9 cellular contexts compared by ENCODE assay signal in the genomic region with DNA sequence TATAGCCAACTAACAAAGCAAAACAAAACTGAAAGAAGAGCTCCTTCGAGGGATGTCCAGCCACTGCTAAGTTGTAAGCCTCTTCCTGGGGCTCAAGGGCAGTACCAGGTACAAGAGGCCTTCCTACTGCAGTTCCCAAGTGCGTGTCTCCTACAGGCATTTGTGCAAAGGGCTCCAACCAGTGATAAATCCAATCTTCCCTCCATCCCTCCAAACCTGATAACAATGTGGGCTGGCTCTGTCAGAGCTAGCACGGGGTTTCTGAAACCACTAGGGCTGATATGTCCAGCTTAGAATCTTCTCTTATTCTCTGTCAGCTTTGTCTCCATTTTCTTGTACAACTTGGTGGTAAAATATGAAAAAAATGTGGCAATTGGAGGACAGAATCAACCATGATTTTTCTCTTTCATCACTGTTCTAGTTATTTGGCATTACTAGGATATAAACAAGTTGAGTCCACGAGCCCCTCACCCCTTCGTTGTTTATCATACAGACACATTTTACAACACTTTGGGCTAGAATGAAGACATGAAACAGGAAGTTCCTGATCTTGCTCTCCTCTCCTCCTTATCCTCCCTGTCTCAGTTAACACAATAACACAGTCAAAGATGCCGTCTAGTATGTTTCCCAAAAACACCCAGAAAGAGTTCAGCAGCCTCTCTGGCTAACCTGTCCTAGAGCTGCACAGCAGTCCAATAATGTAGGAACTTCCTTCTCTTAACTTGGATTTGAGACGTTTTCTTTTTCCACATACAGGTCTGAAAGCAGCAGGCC. TPM values are rescaled to one million over a fixed set of nuclear protein-coding genes. Genes with fewer than 3 reads are reported as not detected.
DNase-seq lines count a peak whose midpoint lies in the region; ATAC-seq, FAIRE-seq and TF ChIP-seq lines count a peak whose summit lies in the region.
"Had no signal": no experiment of that assay in that cellular context is flagged by ENCODE, and none has a peak within 500 bp of the region (broad histone marks: within the 10 kb centered on the region; RNA-seq: fewer than 3 reads in every experiment).

No MANE protein-coding gene starts in this region.

- DNase-seq in K562 (ENCODE audit: extremely low read depth in 1 of 4, low spot score in 3 of 4): peak in 2 of 4 experiments; percentile 18 to 66
- DNase-seq in osteoblast (ENCODE audit: insufficient read length, low spot score, missing footprints): peak; percentile 39
- DNase-seq in HTR-8/SVneo (ENCODE audit: insufficient read length, low spot score): no peak
- DNase-seq in NCI-H748 (lab: John Stamatoyannopoulos, UW; ENCODE audit: unreplicated experiment): no peak

- no peak for TF ChIP-seq RAD21 in K562 (CRISPR knock-in tag; conservative IDR thresholded peaks at IDR 0.05 in 1 of 2, IDR thresholded peaks at IDR 0.05 in 1 of 2)

- no peaks in the 10 kb centered on the region for H3K9me1 ChIP-seq in K562 (ENCODE audit: control insufficient read depth, insufficient read depth, low read length)

- TF ChIP-seq CTCF in K562 (IDR thresholded peaks at IDR 0.05 in 2 of 3, conservative IDR thresholded peaks at IDR 0.05 in 1 of 3; ENCODE audit: insufficient read depth in 2 of 3, low read depth in 1 of 3, low read length in 3 of 3) (no peak), osteoblast (IDR thresholded peaks at IDR 0.05; ENCODE audit: extremely low read depth, low read depth, low read length) (no peak)

- ATAC-seq in HG03342 (IDR thresholded peaks at IDR 0.05; ENCODE audit: unreplicated experiment) (peak; percentile 37), K562 (peak; percentile 63), HG02588 (IDR thresholded peaks at IDR 0.05; ENCODE audit: unreplicated experiment) (no peak), HG02759 (IDR thresholded peaks at IDR 0.05; ENCODE audit: unreplicated experiment) (no peak)

- H3K9me3 ChIP-seq in K562 (replicated peaks; ENCODE audit: control insufficient read depth, insufficient read depth, low read depth, low read length): no peaks in the 10 kb centered on the region
- no peaks in the 10 kb centered on the region for H3K9me3 ChIP-seq in osteoblast (ENCODE audit: low read depth, low read length)

- no peak overlapping the region for H3K4me3 ChIP-seq in K562
- H3K4me3 ChIP-seq in osteoblast (ENCODE audit: insufficient read depth, low read length): peak overlapping the region; percentile 14

- CTCF ChIA-PET in K562 (lab: Yijun Ruan, JAX; ENCODE audit: low intra/inter-chr PET ratio): no interaction called here

- H3K4me2 ChIP-seq in K562 (ENCODE audit: insufficient read depth, low read length) (peak overlapping the region; percentile 47; the same call in 1 of the 2 replicates), osteoblast (ENCODE audit: insufficient read depth, low read length) (peak overlapping the region; percentile 61)

- H3K27me3 ChIP-seq in K562 (ENCODE audit: control insufficient read depth in 2 of 2, insufficient read depth in 2 of 2, low read length in 2 of 2) (no peaks in the 10 kb centered on the region), osteoblast (ENCODE audit: insufficient read depth, low read length) (no peaks in the 10 kb centered on the region)

- H3K4me1 ChIP-seq in K562 (replicated peaks in 1 of 2; ENCODE audit: control insufficient read depth in 2 of 2, insufficient read depth in 2 of 2, low read length in 2 of 2) (peaks cover 12 to 27% of the 10 kb centered on the region in 2 experiments; a peak in 4 of 5 replicates), osteoblast (ENCODE audit: insufficient read depth, low read length) (peaks cover 66% of the 10 kb centered on the region)

- BruUV-seq in K562 (replicated peaks; lab: Mats Ljungman, UMichigan): no TSS peak

- POLR2A ChIA-PET in K562 (lab: Yijun Ruan, JAX): interaction anchor here (1.3 kb wide), 1 partner anchor 10 kb away, joined by 5 read pairs; no protein-coding TSS in a partner anchor

- TF ChIP-seq POLR2A in GM18951 (IDR thresholded peaks at IDR 0.05; ENCODE audit: extremely low read depth, insufficient read depth, insufficient read length): peak; percentile 11
- no peak for TF ChIP-seq POLR2A in K562 (conservative IDR thresholded peaks at IDR 0.05)

- peak; percentile 64 for FAIRE-seq in K562 (lab: Jason Lieb, UNC)
- FAIRE-seq in HTR-8/SVneo (lab: Jason Lieb, UNC): no peak
- FAIRE-seq: islet of Langerhans had no signal

- TF ChIP-seq EP300 in K562 (IDR thresholded peaks at IDR 0.05; ENCODE audit: low read length): no peak

- H3K79me2 ChIP-seq in K562 (ENCODE audit: control insufficient read depth, insufficient read depth, low read length): no peaks in the 10 kb centered on the region
- H3K79me2 ChIP-seq in osteoblast (ENCODE audit: insufficient read depth, low read length): peaks cover 42% of the 10 kb centered on the region

- H2AFZ ChIP-seq in K562 (ENCODE audit: low read depth, low read length) (peak overlapping the region; percentile 84), osteoblast (ENCODE audit: low read length) (peak overlapping the region; percentile 70)

- no peaks in the 10 kb centered on the region for H4K20me1 ChIP-seq in K562 (replicated peaks; ENCODE audit: control insufficient read depth, insufficient read depth, low read length)
- no peaks in the 10 kb centered on the region for H4K20me1 ChIP-seq in osteoblast (ENCODE audit: insufficient read depth, low read length)

- H3K36me3 ChIP-seq in K562 (ENCODE audit: control insufficient read depth, insufficient read depth, low read length) (no peaks in the 10 kb centered on the region), osteoblast (ENCODE audit: insufficient read depth, low read length) (peaks cover 4% of the 10 kb centered on the region)

- 0 out of 4 replicates have a peak overlapping the region, but pooled peaks of 1 of the 2 experiments have one; percentile 8 for H3K9ac ChIP-seq in K562 (ENCODE audit: insufficient read depth in 1 of 2, low read depth in 2 of 2, low read length in 2 of 2)

- intact Hi-C loops in K562 (cut with micrococcal nuclease): no loop called here

- peak overlapping the region; percentile 9; the same call in 1 of the 3 replicates for H3K27ac ChIP-seq in K562 (ENCODE audit: extremely low read depth, low read depth, low read length)
- H3K27ac ChIP-seq in osteoblast (ENCODE audit: low read depth, low read length): peak overlapping the region; percentile 83

- in situ Hi-C loops in GM18951 (cut with MboI; ENCODE audit: low sequenced_read_pairs, unreplicated experiment): no loop called here
- in situ Hi-C loops in K562 (cut with MboI): no loop called here

- 16% methylated on average over 7 of the region's 7 CpGs for WGBS in K562 (ENCODE audit: insufficient coverage, low coverage, missing lambda C conversion rate)

TF ChIP-seq in K562, 482 proteins besides CTCF, POLR2A, EP300 and RAD21 (continues in another document):
- TF ChIP-seq SOX6 (IDR thresholded peaks at IDR 0.05) (peak; percentile 17; the same call in 1 of the 2 replicates), ARID1B (IDR thresholded peaks at IDR 0.05) (peak; percentile 28; the same call in 1 of the 2 replicates), CBFA2T3 (IDR thresholded peaks at IDR 0.05) (peak; percentile 17; the same call in 1 of the 2 replicates), ZNF24 (IDR thresholded peaks at IDR 0.05) (0 out of 2 replicates have a peak, but pooled peaks have one; percentile 5), ETV1 (tag; conservative IDR thresholded peaks at IDR 0.05; ENCODE audit: low read depth) (0 out of 2 replicates have a peak, but pooled peaks have one; percentile 27), MEF2D (tag; conservative IDR thresholded peaks at IDR 0.05; ENCODE audit: low read depth) (no peak), ZNF644 (tag; IDR thresholded peaks at IDR 0.05; ENCODE audit: low read depth) (peak; percentile 70; the same call in 1 of the 2 replicates), CXXC5 (CRISPR knock-in tag; IDR thresholded peaks at IDR 0.05) (peak; percentile 27), KLF6 (CRISPR knock-in tag; IDR thresholded peaks at IDR 0.05; ENCODE audit: borderline replicate concordance) (peak; percentile 6; the same call in 1 of the 2 replicates), TEAD4 (IDR thresholded peaks at IDR 0.05; ENCODE audit: low read length) (0 out of 2 replicates have a peak, but pooled peaks have one; percentile 7), TEAD4 (CRISPR knock-in tag; IDR thresholded peaks at IDR 0.05; ENCODE audit: borderline replicate concordance) (no peak)
- TF ChIP-seq, protein P1, sequence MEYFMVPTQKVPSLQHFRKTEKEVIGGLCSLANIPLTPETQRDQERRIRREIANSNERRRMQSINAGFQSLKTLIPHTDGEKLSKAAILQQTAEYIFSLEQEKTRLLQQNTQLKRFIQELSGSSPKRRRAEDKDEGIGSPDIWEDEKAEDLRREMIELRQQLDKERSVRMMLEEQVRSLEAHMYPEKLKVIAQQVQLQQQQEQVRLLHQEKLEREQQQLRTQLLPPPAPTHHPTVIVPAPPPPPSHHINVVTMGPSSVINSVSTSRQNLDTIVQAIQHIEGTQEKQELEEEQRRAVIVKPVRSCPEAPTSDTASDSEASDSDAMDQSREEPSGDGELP (CRISPR knock-in tag; IDR thresholded peaks at IDR 0.05; ENCODE audit: borderline replicate concordance): 0 out of 2 replicates have a peak, but pooled peaks have one; percentile 19

RNA-seq across cellular contexts. Expression of a gene that starts 35.4 kb away (rescaled TPM):
- 1.3 and 2.3 TPM in 2 replicates for total RNA-seq in K562 (2011; cell fraction: chromatin; rRNA removed; ENCODE audit: low replicate concordance)
- total RNA-seq in K562 (2011; cell fraction: nucleolus; rRNA removed): 0.33 and 0.39 TPM in 2 replicates
- 0.95 and 1.4 TPM in 2 replicates for total RNA-seq in K562 (2011; cell fraction: nucleoplasm; rRNA removed)
- total RNA-seq in K562 (2014; rRNA removed) (0.49 and 2.4 TPM in 2 replicates), K562 (2014; rRNA removed; fragmentation: Illumina TruSeq; extraction: Trizol) (2.4 TPM in 2 replicates), K562 (2015; rRNA removed; fragmentation: Illumina TruSeq; extraction: Trizol) (4.9 and 5.8 TPM in 2 replicates), K562 (2021) (3.8 and 4.9 TPM in 2 replicates), osteoblast (17.7 and 18.0 TPM in 2 replicates)
- polyA plus RNA-seq in K562 (2011; rRNA removed) (0.54 and 3.7 TPM in 2 replicates), K562 (2014; fragmentation: Illumina TruSeq; extraction: Trizol) (3.0 and 3.6 TPM in 2 replicates), K562 (2014; fragmentation: Nextera tagmentation; extraction: Ambion mirVana) (under 1 TPM; 0.61 to 0.92 TPM), K562 (2014; rRNA removed) (1.8 and 2.5 TPM in 2 replicates)
- 0.42 and 2.4 TPM in 2 replicates for polyA plus RNA-seq in K562 (2011; cell fraction: cytosol; rRNA removed)
- 0.75 and 3.5 TPM in 2 replicates for polyA plus RNA-seq in K562 (2011; cell fraction: nucleus; rRNA removed)
- 6.6 and 14.1 TPM in 2 replicates for polyA plus RNA-seq in K562 (2012)
- 0.32 and 4.6 TPM in 2 replicates for polyA minus RNA-seq in K562 (2011; rRNA and poly(A)+ RNA removed)
- 0.48 and 2.4 TPM in 2 replicates for polyA minus RNA-seq in K562 (2011; cell fraction: cytosol; rRNA and poly(A)+ RNA removed)
- 0.27 and 5.9 TPM in 2 replicates for polyA minus RNA-seq in K562 (2011; cell fraction: nucleus; rRNA and poly(A)+ RNA removed)

Comparison
In these comparisons a context has a peak if more than half of its experiments do, and no peak if none do; other contexts are left out.
1. ATAC-seq: peak in HG03342 (single experiment) and K562 (single experiment); none in HG02588 (single experiment) and HG02759 (single experiment).